Comparison of ENCODE assay signal across 23 cellular contexts in the genomic region with DNA sequence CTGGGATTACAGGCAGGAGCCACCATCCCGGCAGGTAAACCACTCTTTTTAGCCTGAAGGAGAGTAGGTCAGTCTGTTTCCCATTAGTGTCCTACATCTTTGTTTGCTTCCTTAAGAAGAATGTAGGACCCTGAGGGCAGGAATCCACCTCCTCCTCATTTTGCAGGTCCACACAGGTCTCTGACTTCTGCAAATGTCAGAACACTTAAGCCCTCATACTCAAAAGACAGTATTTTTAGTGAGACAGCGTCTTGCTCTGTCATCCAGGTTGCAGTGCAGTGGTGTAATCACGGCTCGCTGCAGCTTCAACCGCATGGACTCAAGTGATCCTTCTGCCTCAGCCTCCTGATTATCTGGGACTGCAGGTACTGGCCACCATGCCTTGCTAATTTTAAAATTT.
"Had no signal": no experiment of that assay in that cellular context is flagged by ENCODE, and none has a peak within 500 bp of the region (broad histone marks: within the 10 kb centered on the region; RNA-seq: fewer than 3 reads in every experiment).

No MANE protein-coding gene starts in this region.

- H3K9me3 Mint-ChIP-seq: activated CD4-positive, alpha-beta T cell treated with anti-CD3 and anti-CD28 coated beads, Interleukin-2, amount 10 ng/mL, durations not matched to agents 24 days and 14 days; activated naive CD4-positive, alpha-beta T cell treated with anti-CD3 and anti-CD28 coated beads, Interleukin-2, amount 10 ng/mL, durations not matched to agents 7 days and 5 days; activated naive CD8-positive, alpha-beta T cell treated with anti-CD3 and anti-CD28 coated beads, Interleukin-2, amount 50 U/mL, for 24 hours; activated T-cell treated with anti-CD3 and anti-CD28 coated beads, Interleukin-2, amount 50 U/mL, for 4 hours; neural progenitor cell; stimulated activated naive CD8-positive, alpha-beta T cell treated with anti-CD3 and anti-CD28 coated beads, Interleukin-15, Interleukin-2, amounts not matched to agents 100 ng/mL and 50 ng/mL, for 24 hours had no signal

- H3K27ac Mint-ChIP-seq: activated CD4-positive, alpha-beta T cell treated with anti-CD3 and anti-CD28 coated beads, Interleukin-2, amount 10 ng/mL, durations not matched to agents 24 days and 14 days; activated CD8-positive, alpha-beta T cell treated with anti-CD3 and anti-CD28 coated beads for 36 hours; activated naive CD4-positive, alpha-beta T cell treated with anti-CD3 and anti-CD28 coated beads, Interleukin-2, amount 10 ng/mL, durations not matched to agents 7 days and 5 days; activated naive CD8-positive, alpha-beta T cell treated with anti-CD3 and anti-CD28 coated beads, Interleukin-2, amount 50 U/mL, for 24 hours; brain; memory B cell; neural progenitor cell; stimulated activated naive CD8-positive, alpha-beta T cell treated with anti-CD3 and anti-CD28 coated beads, Interleukin-15, Interleukin-2, amounts not matched to agents 100 ng/mL and 50 ng/mL, for 24 hours had no signal

- H3K9ac ChIP-seq: neural progenitor cell had no signal

- H3K27me3 Mint-ChIP-seq: activated CD4-positive, alpha-beta T cell treated with anti-CD3 and anti-CD28 coated beads, Interleukin-2, amount 10 ng/mL, durations not matched to agents 24 days and 14 days; activated CD8-positive, alpha-beta T cell treated with anti-CD3 and anti-CD28 coated beads for 36 hours; activated naive CD4-positive, alpha-beta T cell treated with anti-CD3 and anti-CD28 coated beads, Interleukin-2, amount 10 ng/mL, durations not matched to agents 7 days and 5 days; activated naive CD8-positive, alpha-beta T cell treated with anti-CD3 and anti-CD28 coated beads, Interleukin-2, amount 50 U/mL, for 24 hours; brain; naive thymus-derived CD4-positive, alpha-beta T cell; stimulated activated naive CD8-positive, alpha-beta T cell treated with anti-CD3 and anti-CD28 coated beads, Interleukin-15, Interleukin-2, amounts not matched to agents 100 ng/mL and 50 ng/mL, for 24 hours had no signal

- FAIRE-seq: colon had no signal

- H3K4me1 ChIP-seq: esophagus muscularis mucosa, neural progenitor cell, psoas muscle, tibial nerve, vagina had no signal

- H3K27ac ChIP-seq: esophagus muscularis mucosa, heart right ventricle, neural progenitor cell, ovary, psoas muscle, tibial nerve, vagina had no signal

- H3K4me3 Mint-ChIP-seq: activated CD4-positive, alpha-beta T cell treated with anti-CD3 and anti-CD28 coated beads, Interleukin-2, amount 10 ng/mL, durations not matched to agents 24 days and 14 days; activated CD8-positive, alpha-beta T cell treated with anti-CD3 and anti-CD28 coated beads for 36 hours; activated naive CD4-positive, alpha-beta T cell treated with anti-CD3 and anti-CD28 coated beads, Interleukin-2, amount 10 ng/mL, durations not matched to agents 7 days and 5 days; activated naive CD8-positive, alpha-beta T cell treated with anti-CD3 and anti-CD28 coated beads, Interleukin-2, amount 50 U/mL, for 24 hours; activated T-cell treated with anti-CD3 and anti-CD28 coated beads, Interleukin-2, amount 50 U/mL, for 4 hours; brain; memory B cell; naive thymus-derived CD4-positive, alpha-beta T cell; neural progenitor cell; stimulated activated naive CD8-positive, alpha-beta T cell treated with anti-CD3 and anti-CD28 coated beads, Interleukin-15, Interleukin-2, amounts not matched to agents 100 ng/mL and 50 ng/mL, for 24 hours had no signal

- H3K36me3 Mint-ChIP-seq: activated naive CD4-positive, alpha-beta T cell treated with anti-CD3 and anti-CD28 coated beads, Interleukin-2, amount 10 ng/mL, durations not matched to agents 7 days and 5 days; brain; memory B cell; neural progenitor cell had no signal

- ATAC-seq: activated CD8-positive, alpha-beta T cell treated with anti-CD3 and anti-CD28 coated beads for 36 hours; activated naive CD8-positive, alpha-beta T cell treated with anti-CD3 and anti-CD28 coated beads, Interleukin-2, amount 50 U/mL, for 24 hours; activated T-cell treated with anti-CD3 and anti-CD28 coated beads, Interleukin-2, amount 50 U/mL, for 4 hours; heart right ventricle; left ventricle myocardium superior; naive thymus-derived CD4-positive, alpha-beta T cell; psoas muscle; right cardiac atrium had no signal

- H3K27me3 ChIP-seq: esophagus muscularis mucosa, heart right ventricle, neural progenitor cell, ovary, tibial nerve, vagina had no signal

- H3K4me3 ChIP-seq: esophagus muscularis mucosa, heart right ventricle, neural progenitor cell, ovary, psoas muscle, tibial nerve, vagina had no signal

- H3K4me2 ChIP-seq: neural progenitor cell had no signal

- H3K36me3 ChIP-seq: esophagus muscularis mucosa, heart right ventricle, neural progenitor cell, ovary, tibial nerve, vagina had no signal

- DNase-seq: activated CD4-positive, alpha-beta T cell treated with anti-CD3 and anti-CD28 coated beads, Interleukin-2, amount 10 ng/mL, durations not matched to agents 24 days and 14 days; activated CD8-positive, alpha-beta memory T cell treated with anti-CD3 and anti-CD28 coated beads, Interleukin-2, amount 50 U/mL, for 4 hours; activated CD8-positive, alpha-beta T cell treated with anti-CD3 and anti-CD28 coated beads for 36 hours; activated effector memory CD4-positive, alpha-beta T cell treated with Interleukin-2 at 50 U/mL for 16 hours; activated naive CD4-positive, alpha-beta T cell treated with anti-CD3 and anti-CD28 coated beads, Interleukin-2, amount 10 ng/mL, durations not matched to agents 7 days and 5 days; activated naive CD8-positive, alpha-beta T cell treated with anti-CD3 and anti-CD28 coated beads, Interleukin-2, amount 50 U/mL, for 24 hours; activated T-cell treated with anti-CD3 and anti-CD28 coated beads, Interleukin-2, amount 50 U/mL, for 4 hours; anterior cingulate cortex; central memory CD4-positive, alpha-beta T cell; heart right ventricle; left ventricle myocardium superior; naive thymus-derived CD4-positive, alpha-beta T cell; ovary; psoas muscle; right cardiac atrium had no signal

- H3K4me1 Mint-ChIP-seq: brain, memory B cell, neural progenitor cell had no signal
